1 cellular context compared by ENCODE assay signal in the genomic region with DNA sequence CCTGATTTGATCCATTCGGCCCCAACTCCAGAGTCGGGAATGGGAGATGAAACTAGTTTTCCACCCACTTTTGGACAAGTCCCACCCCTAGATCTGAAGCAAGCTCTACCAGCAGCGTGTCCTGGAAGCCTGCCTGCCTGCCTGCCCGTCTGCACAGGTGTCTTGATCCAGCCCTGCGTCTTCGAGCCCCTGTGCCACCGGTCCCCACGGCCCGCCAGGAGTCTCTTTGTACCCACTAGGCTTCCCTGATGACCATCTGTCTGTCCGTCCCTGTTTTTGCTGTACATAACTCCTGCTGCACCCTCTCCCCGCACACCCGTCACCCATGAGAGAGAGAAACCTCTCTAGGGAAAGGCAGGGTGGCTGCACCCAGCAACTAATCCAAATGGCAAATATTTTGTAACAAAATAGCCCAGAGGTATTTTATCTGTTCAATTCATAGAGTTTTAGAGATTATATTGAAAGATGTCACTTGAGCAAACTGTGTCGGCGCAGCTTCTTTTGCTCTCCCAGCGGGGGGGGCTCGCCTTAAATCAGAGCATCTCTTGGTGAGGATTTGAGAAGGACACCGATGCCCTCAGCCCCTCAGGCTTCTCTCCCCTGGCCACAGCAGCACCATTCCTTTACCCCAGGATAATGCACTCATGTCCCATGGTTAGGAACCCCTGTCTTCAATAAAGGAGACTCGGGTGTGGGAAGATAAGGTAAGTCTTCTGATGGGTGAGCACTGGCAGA.
TF ChIP-seq lines count a peak whose summit lies in the region.

No MANE protein-coding gene starts in this region.

TF ChIP-seq in IMR-90, 13 proteins besides CTCF, POLR2A, EP300 and RAD21:
- TF ChIP-seq BHLHE40 (IDR thresholded peaks at IDR 0.05; ENCODE audit: low read depth, low read length) (no peak), CHD1 (IDR thresholded peaks at IDR 0.05; ENCODE audit: low read depth, low read length) (no peak), RFX5 (IDR thresholded peaks at IDR 0.05; ENCODE audit: low read depth, low read length) (no peak), SMC3 (IDR thresholded peaks at IDR 0.05; ENCODE audit: low read depth, low read length) (no peak), MXI1 (IDR thresholded peaks at IDR 0.05; ENCODE audit: borderline replicate concordance, low read depth, low read length) (no peak), NFE2L2 (IDR thresholded peaks at IDR 0.05; ENCODE audit: low read depth, low read length) (no peak), RCOR1 (IDR thresholded peaks at IDR 0.05; ENCODE audit: insufficient replicate concordance, low read length) (no peak), MAFK (IDR thresholded peaks at IDR 0.05; ENCODE audit: low read depth, low read length) (no peak), MAZ (IDR thresholded peaks at IDR 0.05; ENCODE audit: borderline replicate concordance, low read depth, low read length) (no peak), FOS (IDR thresholded peaks at IDR 0.05; ENCODE audit: low read depth, low read length) (no peak), CEBPB (IDR thresholded peaks at IDR 0.05; ENCODE audit: low read depth, low read length) (no peak)
- TF ChIP-seq, protein P1, sequence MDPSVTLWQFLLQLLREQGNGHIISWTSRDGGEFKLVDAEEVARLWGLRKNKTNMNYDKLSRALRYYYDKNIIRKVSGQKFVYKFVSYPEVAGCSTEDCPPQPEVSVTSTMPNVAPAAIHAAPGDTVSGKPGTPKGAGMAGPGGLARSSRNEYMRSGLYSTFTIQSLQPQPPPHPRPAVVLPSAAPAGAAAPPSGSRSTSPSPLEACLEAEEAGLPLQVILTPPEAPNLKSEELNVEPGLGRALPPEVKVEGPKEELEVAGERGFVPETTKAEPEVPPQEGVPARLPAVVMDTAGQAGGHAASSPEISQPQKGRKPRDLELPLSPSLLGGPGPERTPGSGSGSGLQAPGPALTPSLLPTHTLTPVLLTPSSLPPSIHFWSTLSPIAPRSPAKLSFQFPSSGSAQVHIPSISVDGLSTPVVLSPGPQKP (IDR thresholded peaks at IDR 0.05; ENCODE audit: borderline replicate concordance, low read depth, low read length), result no peak
- TF ChIP-seq, protein P2, sequence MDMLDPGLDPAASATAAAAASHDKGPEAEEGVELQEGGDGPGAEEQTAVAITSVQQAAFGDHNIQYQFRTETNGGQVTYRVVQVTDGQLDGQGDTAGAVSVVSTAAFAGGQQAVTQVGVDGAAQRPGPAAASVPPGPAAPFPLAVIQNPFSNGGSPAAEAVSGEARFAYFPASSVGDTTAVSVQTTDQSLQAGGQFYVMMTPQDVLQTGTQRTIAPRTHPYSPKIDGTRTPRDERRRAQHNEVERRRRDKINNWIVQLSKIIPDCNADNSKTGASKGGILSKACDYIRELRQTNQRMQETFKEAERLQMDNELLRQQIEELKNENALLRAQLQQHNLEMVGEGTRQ (IDR thresholded peaks at IDR 0.05; ENCODE audit: low read depth, low read length), result no peak
